In the genomic region with DNA sequence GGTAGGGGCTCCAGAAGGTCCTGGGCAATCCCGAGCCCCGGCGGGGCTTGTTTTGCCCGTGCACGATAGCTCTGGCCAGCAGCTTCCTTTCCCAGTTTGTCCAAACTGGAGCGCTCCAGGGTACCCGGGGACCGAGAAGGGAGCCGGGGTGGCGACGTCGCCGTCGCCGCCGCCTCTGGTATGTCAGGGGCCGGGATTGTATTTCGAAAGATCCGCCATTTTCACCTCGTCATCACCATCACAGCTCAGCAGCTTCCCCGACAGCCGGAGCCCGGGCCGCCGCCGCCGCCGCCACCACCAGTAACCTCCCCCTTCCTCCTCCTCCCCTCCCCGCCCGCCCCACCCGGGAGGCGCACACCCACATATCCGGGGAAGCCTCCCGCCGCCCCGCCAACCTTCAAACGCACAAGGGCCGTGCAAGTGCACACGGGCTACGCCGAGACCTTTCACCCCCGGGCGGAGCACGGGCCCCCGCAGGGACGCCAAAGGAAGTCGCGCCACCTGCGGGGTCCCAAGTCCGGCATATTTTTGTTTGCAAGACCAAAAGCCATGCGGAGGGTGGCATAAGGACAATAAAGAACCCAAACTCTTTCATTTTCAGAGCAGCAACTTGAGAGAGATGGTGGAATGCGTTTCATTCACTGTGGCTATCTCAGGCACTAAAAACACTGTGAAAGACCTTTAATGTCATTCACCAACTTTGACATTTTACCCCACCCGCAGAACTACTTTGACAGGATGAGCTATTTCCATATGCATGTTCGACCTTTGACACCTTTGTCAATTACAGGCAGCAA, we compare ENCODE assay signal across 1 cellular context.
TF ChIP-seq lines count a peak whose summit lies in the region.

TSS of gene LIN54 (minus strand) at position 302 of the 797 bp plus-strand sequence. CDS start 25,979 bp downstream, outside the sequence.

TF ChIP-seq in K562, 482 proteins besides CTCF, POLR2A, EP300 and RAD21 (continued from another document and continues in another):
- TF ChIP-seq PYGO2 (tag; IDR thresholded peaks at IDR 0.05), result no peak
- peak; percentile 2 for TF ChIP-seq ZFP36 (IDR thresholded peaks at IDR 0.05; ENCODE audit: low read depth, low read length, partially characterized antibody)
- TF ChIP-seq NR3C1 (CRISPR knock-in tag; IDR thresholded peaks at IDR 0.05), result no peak
- TF ChIP-seq MAX (CRISPR knock-in tag; IDR thresholded peaks at IDR 0.05), result no peak
- no peak for TF ChIP-seq ZNF133 (CRISPR knock-in tag; IDR thresholded peaks at IDR 0.05)
- no peak for TF ChIP-seq RBM15 (IDR thresholded peaks at IDR 0.05; ENCODE audit: insufficient read depth, low read length)
- TF ChIP-seq RAD51 (IDR thresholded peaks at IDR 0.05; ENCODE audit: borderline replicate concordance, low read depth), result no peak
- no peak for TF ChIP-seq SRSF1 (IDR thresholded peaks at IDR 0.05; ENCODE audit: low read depth, low read length)
- no peak for TF ChIP-seq ZNF507 (tag; conservative IDR thresholded peaks at IDR 0.05)
- TF ChIP-seq ZNF668 (CRISPR knock-in tag; IDR thresholded peaks at IDR 0.05), result no peak
- TF ChIP-seq MECOM (CRISPR knock-in tag; IDR thresholded peaks at IDR 0.05), result 0 out of 2 replicates have a peak, but pooled peaks have one; percentile 21
- no peak for TF ChIP-seq CREB3 (tag; conservative IDR thresholded peaks at IDR 0.05; ENCODE audit: low read depth)
- no peak for TF ChIP-seq ZMIZ1 (IDR thresholded peaks at IDR 0.05; ENCODE audit: low read depth in 2 of 2, low read length in 2 of 2)
- TF ChIP-seq, protein P1, sequence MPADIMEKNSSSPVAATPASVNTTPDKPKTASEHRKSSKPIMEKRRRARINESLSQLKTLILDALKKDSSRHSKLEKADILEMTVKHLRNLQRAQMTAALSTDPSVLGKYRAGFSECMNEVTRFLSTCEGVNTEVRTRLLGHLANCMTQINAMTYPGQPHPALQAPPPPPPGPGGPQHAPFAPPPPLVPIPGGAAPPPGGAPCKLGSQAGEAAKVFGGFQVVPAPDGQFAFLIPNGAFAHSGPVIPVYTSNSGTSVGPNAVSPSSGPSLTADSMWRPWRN (IDR thresholded peaks at IDR 0.05; ENCODE audit: low read depth), result no peak
- no peak for TF ChIP-seq GMEB1 (CRISPR knock-in tag; IDR thresholded peaks at IDR 0.05)
- TF ChIP-seq U2AF1 (optimal IDR thresholded peaks at IDR 0.05; ENCODE audit: low read depth, low read length), result no peak
- no peak for TF ChIP-seq BCL6 (CRISPR knock-in tag; IDR thresholded peaks at IDR 0.05)
- TF ChIP-seq FOXK2 (conservative IDR thresholded peaks at IDR 0.05 in 1 of 2, IDR thresholded peaks at IDR 0.05 in 1 of 2; ENCODE audit: low read depth in 2 of 2), result no peak
- TF ChIP-seq, protein P2, sequence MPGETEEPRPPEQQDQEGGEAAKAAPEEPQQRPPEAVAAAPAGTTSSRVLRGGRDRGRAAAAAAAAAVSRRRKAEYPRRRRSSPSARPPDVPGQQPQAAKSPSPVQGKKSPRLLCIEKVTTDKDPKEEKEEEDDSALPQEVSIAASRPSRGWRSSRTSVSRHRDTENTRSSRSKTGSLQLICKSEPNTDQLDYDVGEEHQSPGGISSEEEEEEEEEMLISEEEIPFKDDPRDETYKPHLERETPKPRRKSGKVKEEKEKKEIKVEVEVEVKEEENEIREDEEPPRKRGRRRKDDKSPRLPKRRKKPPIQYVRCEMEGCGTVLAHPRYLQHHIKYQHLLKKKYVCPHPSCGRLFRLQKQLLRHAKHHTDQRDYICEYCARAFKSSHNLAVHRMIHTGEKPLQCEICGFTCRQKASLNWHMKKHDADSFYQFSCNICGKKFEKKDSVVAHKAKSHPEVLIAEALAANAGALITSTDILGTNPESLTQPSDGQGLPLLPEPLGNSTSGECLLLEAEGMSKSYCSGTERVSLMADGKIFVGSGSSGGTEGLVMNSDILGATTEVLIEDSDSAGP (CRISPR knock-in tag; IDR thresholded peaks at IDR 0.05), result no peak
- TF ChIP-seq, protein P3, sequence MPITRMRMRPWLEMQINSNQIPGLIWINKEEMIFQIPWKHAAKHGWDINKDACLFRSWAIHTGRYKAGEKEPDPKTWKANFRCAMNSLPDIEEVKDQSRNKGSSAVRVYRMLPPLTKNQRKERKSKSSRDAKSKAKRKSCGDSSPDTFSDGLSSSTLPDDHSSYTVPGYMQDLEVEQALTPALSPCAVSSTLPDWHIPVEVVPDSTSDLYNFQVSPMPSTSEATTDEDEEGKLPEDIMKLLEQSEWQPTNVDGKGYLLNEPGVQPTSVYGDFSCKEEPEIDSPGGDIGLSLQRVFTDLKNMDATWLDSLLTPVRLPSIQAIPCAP (CRISPR knock-in tag; IDR thresholded peaks at IDR 0.05; ENCODE audit: borderline replicate concordance), result no peak
- TF ChIP-seq KLF1 (tag; IDR thresholded peaks at IDR 0.05), result no peak
- TF ChIP-seq CBFA2T2 (conservative IDR thresholded peaks at IDR 0.05), result no peak
- TF ChIP-seq ZNF316 (IDR thresholded peaks at IDR 0.05), result peak; percentile 52; the same call in 1 of the 2 replicates
- TF ChIP-seq PRMT5 (CRISPR knock-in tag; IDR thresholded peaks at IDR 0.05), result no peak
- no peak for TF ChIP-seq TEAD1 (CRISPR knock-in tag; IDR thresholded peaks at IDR 0.05)
- TF ChIP-seq ZC3H4 (CRISPR knock-in tag; IDR thresholded peaks at IDR 0.05; ENCODE audit: borderline replicate concordance), result no peak
- no peak for TF ChIP-seq KAT7 (CRISPR knock-in tag; IDR thresholded peaks at IDR 0.05; ENCODE audit: borderline replicate concordance)
- TF ChIP-seq HCFC1 (IDR thresholded peaks at IDR 0.05; ENCODE audit: low read depth, low read length), result 0 out of 2 replicates have a peak, but pooled peaks have one; percentile 1
- TF ChIP-seq GTF2F1 (IDR thresholded peaks at IDR 0.05; ENCODE audit: low read depth, low read length), result no peak
- TF ChIP-seq TAF15 (IDR thresholded peaks at IDR 0.05; ENCODE audit: low read depth, low read length), result no peak
- TF ChIP-seq UBTF (IDR thresholded peaks at IDR 0.05; ENCODE audit: borderline replicate concordance in 1 of 2, low read depth in 2 of 2, low read length in 2 of 2), result no peak
- TF ChIP-seq NFIX (CRISPR knock-in tag; IDR thresholded peaks at IDR 0.05; ENCODE audit: low read depth), result no peak
- peak; percentile 69 for TF ChIP-seq GABPA (tag; conservative IDR thresholded peaks at IDR 0.05; ENCODE audit: low read depth)
- TF ChIP-seq MYNN (IDR thresholded peaks at IDR 0.05), result peak; percentile 83
- no peak for TF ChIP-seq MYNN (CRISPR knock-in tag; IDR thresholded peaks at IDR 0.05)
- TF ChIP-seq CCNT2 (IDR thresholded peaks at IDR 0.05; ENCODE audit: borderline replicate concordance, extremely low read depth, insufficient read length, low read depth, low read length), result peak; percentile 24
- no peak for TF ChIP-seq E2F8 (IDR thresholded peaks at IDR 0.05; ENCODE audit: low read depth, partially characterized antibody)
- no peak for TF ChIP-seq NCOA6 (IDR thresholded peaks at IDR 0.05)
- TF ChIP-seq U2AF2 (optimal IDR thresholded peaks at IDR 0.05; ENCODE audit: low read depth, low read length), result no peak
- TF ChIP-seq ATF6 (CRISPR knock-in tag; IDR thresholded peaks at IDR 0.05), result no peak
- no peak for TF ChIP-seq MCM7 (IDR thresholded peaks at IDR 0.05)
- no peak for TF ChIP-seq ERF (CRISPR knock-in tag; IDR thresholded peaks at IDR 0.05)
- TF ChIP-seq TOE1 (IDR thresholded peaks at IDR 0.05; ENCODE audit: borderline replicate concordance), result no peak
- TF ChIP-seq TOE1 (CRISPR knock-in tag; IDR thresholded peaks at IDR 0.05; ENCODE audit: borderline replicate concordance, low read depth), result no peak
- peak; percentile 46 to 91 (median 86) for TF ChIP-seq YY1 (IDR thresholded peaks at IDR 0.05; ENCODE audit: borderline replicate concordance in 1 of 3, control insufficient read depth in 1 of 3, extremely low read depth in 1 of 3, insufficient read depth in 3 of 3, insufficient read length in 1 of 3, insufficient replicate concordance in 2 of 3, low read depth in 1 of 3, low read length in 2 of 3)
- TF ChIP-seq HDAC3 (IDR thresholded peaks at IDR 0.05; ENCODE audit: borderline replicate concordance, partially characterized antibody), result no peak
